8 cellular contexts compared by ENCODE assay signal in genomic region chr19:50607874-50608785, GRCh38.
A peak's percentile ranks its signal among the peaks of the same experiment; 100 is the strongest.
DNase-seq lines count a peak whose midpoint lies in the region; ATAC-seq lines count a peak whose summit lies in the region.

No MANE protein-coding gene starts in this region.

- H3K27me3 Mint-ChIP-seq in central memory CD8-positive, alpha-beta T cell: peaks cover 36% of the 10 kb centered on the region

- H3K4me3 Mint-ChIP-seq in central memory CD8-positive, alpha-beta T cell: no peak overlapping the region

- in situ Hi-C loops in KBM-7 (cut with MboI; ENCODE audit: low pct_unique_long_range_greater_than_20kb, low sequenced_read_pairs): no loop called here

- ATAC-seq in central memory CD8-positive, alpha-beta T cell (replicated peaks; ENCODE audit: extremely low read depth, poor library complexity, severe bottlenecking): peak; percentile 40
- no peak for ATAC-seq in HG03108 (IDR thresholded peaks at IDR 0.05; ENCODE audit: unreplicated experiment)
- ATAC-seq in HG02588 (IDR thresholded peaks at IDR 0.05; ENCODE audit: unreplicated experiment): no peak

- H3K27ac Mint-ChIP-seq in central memory CD8-positive, alpha-beta T cell (ENCODE audit: low read depth): no peak overlapping the region

- peaks cover 1% of the 10 kb centered on the region for H3K36me3 Mint-ChIP-seq in central memory CD8-positive, alpha-beta T cell (ENCODE audit: insufficient read depth)

- H3K4me1 Mint-ChIP-seq in central memory CD8-positive, alpha-beta T cell: peaks cover 12% of the 10 kb centered on the region

- peak; percentile 5 for DNase-seq in COLO668 (lab: John Stamatoyannopoulos, UW; ENCODE audit: unreplicated experiment)
- peak; percentile 89 for DNase-seq in KBM-7
- peak; percentile 40 for DNase-seq in activated CD4-positive, CD25-positive, alpha-beta regulatory T cell treated with anti-CD3 and anti-CD28 coated beads, Interleukin-2, amount 50 U/mL, for 16 hours (ENCODE audit: low read depth, low spot score)
- DNase-seq in central memory CD8-positive, alpha-beta T cell (ENCODE audit: low spot score in 2 of 2): peak; percentile 20 to 27
- peak; percentile 72 for DNase-seq in kidney tubule cell (ENCODE audit: low spot score)
- peak; percentile 80 for DNase-seq in stimulated activated CD4-positive, alpha-beta T cell treated with anti-CD3 and anti-CD28 coated beads, Interleukin-4, amount 100 ng/mL, for 1 hour

- H3K9me3 Mint-ChIP-seq in central memory CD8-positive, alpha-beta T cell: peaks cover 7% of the 10 kb centered on the region

Comparison
In these comparisons a context has a peak if more than half of its experiments do, and no peak if none do; other contexts are left out.
1. DNase-seq: peak in every context shown above with its lines; median percentile 89 in KBM-7; 80 in stimulated activated CD4-positive, alpha-beta T cell treated with anti-CD3 and anti-CD28 coated beads, Interleukin-4, amount 100 ng/mL, for 1 hour; 72 in kidney tubule cell; 40 in activated CD4-positive, CD25-positive, alpha-beta regulatory T cell treated with anti-CD3 and anti-CD28 coated beads, Interleukin-2, amount 50 U/mL, for 16 hours; 24 in central memory CD8-positive, alpha-beta T cell; 5 in COLO668.